12 cellular contexts compared by ENCODE assay signal in the genomic region with DNA sequence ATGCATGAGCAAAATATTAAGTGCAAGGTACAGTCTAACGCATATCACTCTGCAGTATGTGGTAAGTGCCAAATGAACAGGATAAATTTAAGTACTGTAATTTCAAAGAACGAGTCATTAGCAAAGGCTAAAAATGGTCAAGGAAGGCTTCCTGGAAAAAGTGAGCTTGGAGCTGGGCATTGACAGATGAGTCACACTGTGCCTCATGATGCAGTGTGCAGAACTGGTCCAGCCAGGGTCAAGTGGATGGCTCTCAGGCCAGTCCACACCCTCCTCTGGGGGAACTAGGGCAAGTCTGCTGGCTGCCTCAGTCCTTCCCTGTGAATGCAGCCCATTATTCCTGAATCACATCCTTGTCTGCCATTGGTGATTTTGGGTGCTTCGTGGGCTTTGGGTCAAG.
DNase-seq lines count a peak whose midpoint lies in the region; ATAC-seq and TF ChIP-seq lines count a peak whose summit lies in the region.
"Had no signal": no experiment of that assay in that cellular context is flagged by ENCODE, and none has a peak within 500 bp of the region (broad histone marks: within the 10 kb centered on the region; RNA-seq: fewer than 3 reads in every experiment).

No MANE protein-coding gene starts in this region.

- WGBS in smooth muscle cell (ENCODE audit: low lambda C conversion rate) = 53% methylated on average over 3 of the region's 3 CpGs

- H4K20me1 ChIP-seq in smooth muscle cell (ENCODE audit: low read depth) = no peaks in the 10 kb centered on the region

- H3K4me3 ChIP-seq in smooth muscle cell = no peak overlapping the region

- H3K4me1 ChIP-seq in foreskin keratinocyte (no peaks in the 10 kb centered on the region), smooth muscle cell (ENCODE audit: low read depth) (peaks cover 15% of the 10 kb centered on the region)

- no peaks in the 10 kb centered on the region for H3F3A ChIP-seq in smooth muscle cell (ENCODE audit: low read depth)

- H3K9ac ChIP-seq in smooth muscle cell (ENCODE audit: low read depth) = no peak overlapping the region

- DNase-seq in HCEC 1CT (peak; percentile 12), RPMI7951 (ENCODE audit: low read depth) (peak; percentile 46), foreskin keratinocyte (peak in 1 of 2 donors; percentile 26), smooth muscle cell (lab: John Stamatoyannopoulos, UW; ENCODE audit: unreplicated experiment) (no peak), GM10266 (ENCODE audit: extremely low spot score) (no peak), iPS-NIHi7 (ENCODE audit: extremely low spot score) (no peak)
- DNase-seq: activated CD8-positive, alpha-beta memory T cell treated with anti-CD3 and anti-CD28 coated beads, Interleukin-2, amount 50 U/mL, for 4 hours; amygdala; COR-L47; NCI-H524 had no signal

- H3K79me2 ChIP-seq in smooth muscle cell (ENCODE audit: low read depth) = no peaks in the 10 kb centered on the region

- H3K27me3 ChIP-seq in foreskin keratinocyte (peaks cover 4% of the 10 kb centered on the region), smooth muscle cell (ENCODE audit: low read depth) (no peaks in the 10 kb centered on the region)

- H3K9me3 ChIP-seq in smooth muscle cell (replicated peaks; ENCODE audit: low read depth) = no peaks in the 10 kb centered on the region

- H2AFZ ChIP-seq in smooth muscle cell (ENCODE audit: low read depth) = no peak overlapping the region

- peak overlapping the region; percentile 17 for H3K4me2 ChIP-seq in smooth muscle cell

- no peaks in the 10 kb centered on the region for H3K36me3 ChIP-seq in smooth muscle cell (ENCODE audit: low read depth)

- H3K27ac ChIP-seq in foreskin keratinocyte = no peak overlapping the region
- no peak overlapping the region for H3K27ac ChIP-seq in smooth muscle cell (ENCODE audit: low read depth)

- peak; percentile 27 for ATAC-seq in foreskin keratinocyte
- no peak for ATAC-seq in GM21423 (IDR thresholded peaks at IDR 0.05; ENCODE audit: unreplicated experiment)
- ATAC-seq: Right ventricle myocardium inferior had no signal

- no peak for TF ChIP-seq CTCF in foreskin keratinocyte (conservative IDR thresholded peaks at IDR 0.05)
- TF ChIP-seq CTCF in smooth muscle cell (IDR thresholded peaks at IDR 0.05; ENCODE audit: borderline replicate concordance, insufficient read depth, poor library complexity, severe bottlenecking) = no peak
- TF ChIP-seq CTCF in GM10266 (IDR thresholded peaks at IDR 0.05; ENCODE audit: control insufficient read depth, insufficient read depth, low read depth, missing control alignments) = no peak

Comparison
In these comparisons a context has a peak if more than half of its experiments do, and no peak if none do; other contexts are left out.
1. DNase-seq: peak in HCEC 1CT (single experiment) and RPMI7951 (single experiment); none in smooth muscle cell (single experiment), GM10266 (single experiment) and iPS-NIHi7 (single experiment).